ENCODE assay signal across 34 cellular contexts in the genomic region with DNA sequence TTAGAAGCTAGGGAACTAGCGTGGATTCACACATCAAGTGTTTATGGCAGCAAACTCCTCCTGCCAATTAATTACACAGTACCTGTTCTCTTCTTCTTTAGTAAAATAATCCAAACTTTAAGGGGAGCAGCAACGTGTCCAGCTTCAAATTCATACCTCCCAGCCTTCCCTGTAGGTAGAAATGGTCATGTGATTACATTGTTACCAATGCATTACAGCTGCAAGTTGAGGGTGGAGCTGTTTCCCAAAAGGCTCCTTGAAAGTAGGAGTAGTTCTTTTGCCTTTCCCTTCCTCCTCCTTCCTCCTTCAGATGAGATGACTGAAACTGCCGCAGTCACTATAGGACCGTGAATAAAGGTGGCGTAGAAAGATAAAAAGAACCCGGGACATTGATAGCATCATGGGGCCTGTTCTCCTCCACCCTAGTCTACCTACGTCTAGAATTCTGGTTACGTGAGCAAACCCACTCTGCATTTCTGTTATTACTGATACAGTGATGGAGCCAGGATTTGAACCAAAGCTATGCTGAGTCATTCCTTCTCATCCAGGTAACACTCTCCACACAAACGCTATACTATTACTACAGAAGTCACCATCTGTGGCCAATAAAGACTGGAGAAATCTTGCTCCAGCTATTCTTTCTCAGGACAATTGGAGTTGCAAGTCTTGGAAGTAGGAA. TPM values are rescaled to one million over a fixed set of nuclear protein-coding genes. Genes with fewer than 3 reads are reported as not detected.
"Had no signal": no experiment of that assay in that cellular context is flagged by ENCODE, and none has a peak within 500 bp of the region (broad histone marks: within the 10 kb centered on the region; RNA-seq: fewer than 3 reads in every experiment).

No MANE protein-coding gene starts in this region.

- H3K27ac Mint-ChIP-seq: activated B cell treated with CpG ODN at 0.5 μM for 24 hours; activated CD8-positive, alpha-beta T cell treated with anti-CD3 and anti-CD28 coated beads for 36 hours; activated naive CD8-positive, alpha-beta T cell; activated T-helper 17 cell treated with anti-CD3 and anti-CD28 coated beads, Interleukin-2, amount 50 U/mL, for 72 hours; effector memory CD8-positive, alpha-beta T cell had no signal

- H3K4me3 Mint-ChIP-seq: activated B cell treated with CpG ODN at 0.5 μM for 24 hours; activated CD8-positive, alpha-beta T cell treated with anti-CD3 and anti-CD28 coated beads for 36 hours; activated naive CD8-positive, alpha-beta T cell; activated T-cell treated with anti-CD3 and anti-CD28 coated beads, Interleukin-2, amount 50 U/mL, for 4 hours; activated T-helper 17 cell treated with anti-CD3 and anti-CD28 coated beads, Interleukin-2, amount 50 U/mL, for 72 hours; effector memory CD8-positive, alpha-beta T cell had no signal

- H3K27me3 ChIP-seq: body of pancreas had no signal

- FAIRE-seq: colon, TTC549 had no signal

- H3K9me3 Mint-ChIP-seq: activated B cell treated with CpG ODN at 0.5 μM for 24 hours; activated CD8-positive, alpha-beta T cell treated with anti-CD3 and anti-CD28 coated beads for 36 hours; activated T-cell treated with anti-CD3 and anti-CD28 coated beads, Interleukin-2, amount 50 U/mL, for 4 hours; activated T-helper 17 cell treated with anti-CD3 and anti-CD28 coated beads, Interleukin-2, amount 50 U/mL, for 72 hours; effector memory CD8-positive, alpha-beta T cell had no signal

- H3K4me3 ChIP-seq: body of pancreas, esophagus muscularis mucosa, gastrocnemius medialis, heart right ventricle had no signal

- H3K36me3 ChIP-seq: esophagus muscularis mucosa, gastrocnemius medialis, heart right ventricle had no signal

- DNase-seq: activated B cell treated with CpG ODN at 0.5 μM for 24 hours; activated CD4-positive, alpha-beta T cell treated with anti-CD3 and anti-CD28 coated beads for 48 hours; activated CD4-positive, alpha-beta T cell treated with anti-CD3 and anti-CD28 coated beads, Interleukin-2, amount 50 U/mL, for 1 hour; activated CD4-positive, alpha-beta T cell treated with anti-CD3 and anti-CD28 coated beads, Interleukin-2, amount 50 U/mL, for 48 hours; activated CD8-positive, alpha-beta memory T cell treated with anti-CD3 and anti-CD28 coated beads for 24 hours; activated CD8-positive, alpha-beta T cell treated with anti-CD3 and anti-CD28 coated beads for 36 hours; activated effector memory CD4-positive, alpha-beta T cell treated with Interleukin-2 at 50 U/mL for 16 hours; activated gamma-delta T cell treated with Interleukin-2 at 50 U/mL for 16 hours; activated naive CD4-positive, alpha-beta T cell treated with anti-CD3 and anti-CD28 coated beads, Interleukin-2, amount 50 U/mL, for 16 hours; activated naive CD4-positive, alpha-beta T cell treated with Interleukin-2 at 50 U/mL for 16 hours; activated T-cell treated with anti-CD3 and anti-CD28 coated beads, Interleukin-2, amount 50 U/mL, for 4 hours; amniotic stem cell; anterior cingulate cortex; body of pancreas; caudate nucleus; cortex of kidney; dermis blood vessel endothelial cell; effector CD4-positive, alpha-beta T cell; effector memory CD8-positive, alpha-beta T cell; erythroblast; foreskin keratinocyte; gastrocnemius medialis; heart right ventricle; T-helper 2 cell had no signal

- H3K4me1 ChIP-seq: body of pancreas, esophagus muscularis mucosa, foreskin keratinocyte, gastrocnemius medialis, heart right ventricle had no signal

- H3K4me1 Mint-ChIP-seq: activated T-helper 17 cell treated with anti-CD3 and anti-CD28 coated beads, Interleukin-2, amount 50 U/mL, for 72 hours had no signal

- ATAC-seq: activated CD4-positive, CD25-positive, alpha-beta regulatory T cell treated with anti-CD3 and anti-CD28 coated beads, Interleukin-2, amount 50 U/mL, for 24 hours; activated CD8-positive, alpha-beta T cell treated with anti-CD3 and anti-CD28 coated beads for 36 hours; activated T-cell treated with anti-CD3 and anti-CD28 coated beads, Interleukin-2, amount 50 U/mL, for 4 hours; activated T-helper 17 cell treated with anti-CD3 and anti-CD28 coated beads, Interleukin-2, amount 50 U/mL, for 72 hours; body of pancreas; effector memory CD8-positive, alpha-beta T cell; foreskin keratinocyte; gastrocnemius medialis; heart right ventricle had no signal

- H3K27ac ChIP-seq: body of pancreas, esophagus muscularis mucosa, foreskin keratinocyte, gastrocnemius medialis, heart right ventricle had no signal

- H3K9me3 ChIP-seq: body of pancreas, esophagus muscularis mucosa, gastrocnemius medialis, heart right ventricle had no signal

- H3K36me3 Mint-ChIP-seq: activated naive CD8-positive, alpha-beta T cell had no signal

RNA-seq across cellular contexts. Expression of a gene that starts 18.2 kb away (rescaled TPM):
- total RNA-seq: activated B cell treated with CpG ODN at 0.5 μM for 24 hours; activated CD8-positive, alpha-beta T cell treated with anti-CD3 and anti-CD28 coated beads for 36 hours; activated T-cell treated with anti-CD3 and anti-CD28 coated beads, Interleukin-2, amount 50 U/mL, for 4 hours; activated T-helper 17 cell treated with anti-CD3 and anti-CD28 coated beads, Interleukin-2, amount 50 U/mL, for 72 hours; body of pancreas; chondrocyte; dermis blood vessel endothelial cell; esophagus muscularis mucosa; foreskin keratinocyte; gastrocnemius medialis; glomerular endothelial cell; heart right ventricle; T-helper 1 cell treated with Interleukin-12 subunit alpha and Interleukin-12 subunit beta and Interleukin-4 antibody, amounts not matched to agents 30 ng/mL and 1 ng/mL, for 36 hours had no signal
- polyA plus RNA-seq: adipose tissue, foreskin keratinocyte, heart right ventricle had no signal
